8 cellular contexts compared by ENCODE assay signal in the genomic region with DNA sequence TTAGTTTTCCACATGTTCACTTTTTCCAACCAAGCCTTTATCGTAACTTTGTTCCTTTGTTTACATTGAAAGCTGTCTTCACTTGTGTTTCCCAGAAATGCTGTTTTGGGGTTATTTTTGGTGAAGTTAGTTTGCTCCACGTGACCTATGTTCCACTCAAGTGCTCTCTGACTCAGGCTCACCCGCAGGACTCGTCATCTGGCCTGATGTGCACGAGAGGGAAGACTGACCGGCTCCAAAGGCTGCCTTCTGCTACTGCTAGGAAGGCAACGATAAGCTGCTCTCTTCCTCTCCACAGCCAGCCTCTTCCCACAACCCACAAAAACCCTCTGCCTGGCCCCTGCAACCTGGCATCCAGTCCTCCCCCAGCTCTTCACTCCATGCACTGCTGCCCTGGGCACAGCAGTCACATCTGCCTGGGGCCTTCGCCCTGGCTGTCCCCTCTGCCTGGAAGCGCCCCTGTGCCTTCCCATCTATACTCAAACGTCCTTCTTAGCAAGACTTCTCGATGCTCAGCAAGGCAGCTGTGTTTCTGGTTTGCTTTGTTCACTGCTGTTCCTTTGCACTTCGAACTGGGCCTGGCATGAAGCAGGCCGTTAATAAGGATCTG. TPM values are rescaled to one million over a fixed set of nuclear protein-coding genes. Genes with fewer than 3 reads are reported as not detected.
A peak's percentile ranks its signal among the peaks of the same experiment; 100 is the strongest.
DNase-seq lines count a peak whose midpoint lies in the region; ATAC-seq and TF ChIP-seq lines count a peak whose summit lies in the region.

No MANE protein-coding gene starts in this region.

- H2AFZ ChIP-seq in HCT116 (ENCODE audit: low read depth, low read length, poor library complexity, severe bottlenecking): no peak overlapping the region

- H3K79me2 ChIP-seq in HCT116 (ENCODE audit: insufficient read depth, low read length): peaks cover 30% of the 10 kb centered on the region

- H3K27ac ChIP-seq in HCT116 (ENCODE audit: low read depth, low read length): no peak overlapping the region
- peak overlapping the region; percentile 11 for H3K27ac ChIP-seq in caudate nucleus (ENCODE audit: low read depth, low read length)

- peaks cover 34% of the 10 kb centered on the region; the same call in 1 of the 2 replicates for H4K20me1 ChIP-seq in HCT116 (ENCODE audit: insufficient read depth)

- H3K4me1 ChIP-seq in HCT116 (ENCODE audit: control insufficient read depth in 1 of 2, insufficient read depth in 2 of 2, low read length in 2 of 2): peaks cover 25 to 36% of the 10 kb centered on the region in 2 experiments

- peak overlapping the region; percentile 34 for H3K4me2 ChIP-seq in HCT116 (ENCODE audit: low read length)

- CTCF ChIA-PET in HCT116 (lab: Charles Lee): no interaction called here

- no TSS peak for BruUV-seq in HCT116 (replicated peaks; lab: Mats Ljungman, UMichigan)

- TF ChIP-seq POLR2A in HCT116 (IDR thresholded peaks at IDR 0.05; ENCODE audit: borderline replicate concordance, extremely low read depth, insufficient read depth, insufficient read length): no peak

- peak; percentile 84 for DNase-seq in ACHN
- DNase-seq in HCT116 (ENCODE audit: low read depth, low spot score): no peak
- DNase-seq in T1000 (lab: John Stamatoyannopoulos, UW): peak; percentile 24
- DNase-seq in caudate nucleus (lab: John Stamatoyannopoulos, UW): peak in 8 of 61 donors; percentile 7 to 42 (median 20)
- peak; percentile 64 for DNase-seq in left lobe of liver (ENCODE audit: low spot score)
- DNase-seq in stimulated activated CD4-positive, alpha-beta T cell treated with anti-CD3 and anti-CD28 coated beads, Interleukin-4, amount 100 ng/mL, for 48 hours (ENCODE audit: low read depth in 2 of 2): peak; percentile 21 to 45
- no peak for DNase-seq in germinal center (ENCODE audit: low spot score)

- POLR2A ChIA-PET in HCT116 (lab: Charles Lee): no interaction called here

- TF ChIP-seq CTCF in HCT116 (IDR thresholded peaks at IDR 0.05 in 2 of 3, conservative IDR thresholded peaks at IDR 0.05 in 1 of 3; ENCODE audit: borderline replicate concordance in 1 of 3, insufficient read depth in 1 of 3, low read depth in 2 of 3, low read length in 2 of 3): no peak

- ATAC-seq in HCT116 (no peak), left lobe of liver (peak; percentile 54), GM18519 (IDR thresholded peaks at IDR 0.05; ENCODE audit: low FRiP score, unreplicated experiment) (no peak)

- no peak for TF ChIP-seq RAD21 in HCT116 (IDR thresholded peaks at IDR 0.05; ENCODE audit: low read depth)

- H3K36me3 ChIP-seq in HCT116 (ENCODE audit: control insufficient read depth in 1 of 2, insufficient read depth in 2 of 2, low read length in 2 of 2): peaks cover 0 to 3% of the 10 kb centered on the region in 2 experiments; a peak in 2 of 4 replicates

- no peak overlapping the region for H3K9ac ChIP-seq in HCT116 (ENCODE audit: low read length)

- no peaks in the 10 kb centered on the region for H3K27me3 ChIP-seq in HCT116 (ENCODE audit: insufficient read depth, low read length)

- no peaks in the 10 kb centered on the region for H3K9me2 ChIP-seq in HCT116 (ENCODE audit: insufficient read depth)

- in situ Hi-C loops in ACHN (cut with HindIII; ENCODE audit: low pct_ligation_motif_present, low pct_unique_long_range_greater_than_20kb, low sequenced_read_pairs): no loop called here

- intact Hi-C loops in HCT116 (cut with micrococcal nuclease): no loop called here

- H3K9me3 ChIP-seq in HCT116 (ENCODE audit: control insufficient read depth in 1 of 2, insufficient read depth in 1 of 2, low read depth in 1 of 2, low read length in 2 of 2): no peaks in the 10 kb centered on the region

- RAD21 ChIA-PET in HCT116 (lab: Charles Lee; ENCODE audit: low non-redundant PET in 1 of 2, low total read pairs in 2 of 2, uncharacterized antibody in 2 of 2, unreplicated experiment in 2 of 2): no interaction called here

- H3K4me3 ChIP-seq in HCT116 (replicated peaks in 1 of 2; ENCODE audit: low read depth in 1 of 2, low read length in 2 of 2): no peak overlapping the region

TF ChIP-seq in HCT116, 20 proteins besides CTCF, POLR2A, EP300 and RAD21:
- TF ChIP-seq POLR2AphosphoS5 (IDR thresholded peaks at IDR 0.05; ENCODE audit: low read depth, low read length) (no peak), YY1 (IDR thresholded peaks at IDR 0.05; ENCODE audit: extremely low read depth, insufficient replicate concordance, low read depth, low read length) (no peak), FOSL1 (IDR thresholded peaks at IDR 0.05; ENCODE audit: low read depth) (no peak), MAX (IDR thresholded peaks at IDR 0.05) (no peak), ATF3 (IDR thresholded peaks at IDR 0.05) (no peak), EGR1 (IDR thresholded peaks at IDR 0.05; ENCODE audit: low read depth) (no peak), ELF1 (IDR thresholded peaks at IDR 0.05; ENCODE audit: borderline replicate concordance, low read depth) (no peak), JUND (IDR thresholded peaks at IDR 0.05) (no peak), REST (IDR thresholded peaks at IDR 0.05; ENCODE audit: low read depth) (no peak), EZH2phosphoT487 (IDR thresholded peaks at IDR 0.05; ENCODE audit: borderline replicate concordance) (no peak), SP1 (IDR thresholded peaks at IDR 0.05; ENCODE audit: low read depth) (no peak), CBX3 (IDR thresholded peaks at IDR 0.05; ENCODE audit: low read depth) (no peak), ZBTB33 (IDR thresholded peaks at IDR 0.05; ENCODE audit: extremely low read depth, insufficient replicate concordance, low read length) (no peak), ZNF274 (IDR thresholded peaks at IDR 0.05; ENCODE audit: low read depth, low read length) (no peak)
TF ChIP-seq in HCT116: peak in this region for 0.

RNA-seq across cellular contexts. Expression of gene ZCCHC14, which starts 28.0 kb away (rescaled TPM):
- 37.8 TPM for total RNA-seq in HCT116 (2021; ENCODE audit: unreplicated experiment)
- polyA plus RNA-seq in HCT116 (2012): 19.6 and 21.5 TPM in 2 replicates
- 19.3 TPM for total RNA-seq in left lobe of liver

Comparison
In these comparisons a context has a peak if more than half of its experiments do, and no peak if none do; other contexts are left out.
1. DNase-seq: peak in ACHN (single experiment), T1000 (single experiment), left lobe of liver (single experiment) and stimulated activated CD4-positive, alpha-beta T cell treated with anti-CD3 and anti-CD28 coated beads, Interleukin-4, amount 100 ng/mL, for 48 hours (2 of 2); none in HCT116 (single experiment) and germinal center (single experiment).